In the genomic region with DNA sequence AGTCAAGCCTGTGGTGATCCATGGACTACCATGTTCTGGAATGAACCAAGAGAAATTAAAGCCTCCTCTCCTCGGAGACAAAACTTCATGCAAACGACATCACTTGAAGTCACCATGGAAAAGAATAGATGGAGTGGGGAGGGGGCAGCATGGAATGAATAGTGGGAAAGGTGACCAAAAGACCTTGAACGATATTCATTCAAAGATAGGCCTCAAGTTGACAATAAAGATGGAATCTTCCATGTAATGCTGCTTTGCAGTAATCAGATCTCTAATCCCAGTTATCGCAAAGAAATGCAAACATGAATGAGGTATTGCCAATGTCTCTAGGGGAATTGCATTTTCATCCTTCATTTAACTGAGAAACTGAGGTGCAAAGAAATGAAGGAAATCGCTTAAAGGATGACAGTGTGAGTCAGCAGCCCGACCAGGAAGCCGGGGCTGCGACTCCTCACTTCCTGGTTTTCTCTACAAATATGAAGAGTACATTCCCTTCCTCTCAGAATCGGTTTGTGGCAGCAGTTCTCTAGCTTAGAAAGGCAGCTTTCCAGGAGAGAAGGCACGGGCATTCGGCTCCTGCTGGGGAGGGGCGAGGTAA, we compare ENCODE assay signal across 11 cellular contexts.
A peak's percentile ranks its signal among the peaks of the same experiment; 100 is the strongest.
DNase-seq lines count a peak whose midpoint lies in the region; ATAC-seq and TF ChIP-seq lines count a peak whose summit lies in the region.
"Had no signal": no experiment of that assay in that cellular context is flagged by ENCODE, and none has a peak within 500 bp of the region (broad histone marks: within the 10 kb centered on the region; RNA-seq: fewer than 3 reads in every experiment).

No MANE protein-coding gene starts in this region.

- H3K27ac Mint-ChIP-seq in activated T-helper 17 cell treated with anti-CD3 and anti-CD28 coated beads, Interleukin-2, amount 50 U/mL, for 72 hours: no peak overlapping the region

- H3K27ac ChIP-seq in HEK293 (ENCODE audit: extremely low read depth, low read depth, low read length) (no peak overlapping the region), SU-DHL-6 (ENCODE audit: low read depth, low read length) (no peak overlapping the region), heart left ventricle (peak overlapping the region in 10 of 12 donors; percentile 33 to 84 (median 63)), gastrocnemius medialis (peak overlapping the region; percentile 75 to 88 (median 84)), suprapubic skin (no peak overlapping the region)
- H3K27ac ChIP-seq: KMS-11 had no signal

- no peaks in the 10 kb centered on the region for H3K9me2 ChIP-seq in SU-DHL-6 (replicated peaks; ENCODE audit: insufficient read depth, low read length)

- H3K36me3 ChIP-seq in HEK293 (ENCODE audit: control insufficient read depth in 2 of 2, insufficient read depth in 1 of 2, low read length in 2 of 2): no peaks in the 10 kb centered on the region
- H3K36me3 ChIP-seq in SU-DHL-6 (ENCODE audit: low read length): no peaks in the 10 kb centered on the region
- no peaks in the 10 kb centered on the region for H3K36me3 ChIP-seq in heart left ventricle
- no peaks in the 10 kb centered on the region for H3K36me3 ChIP-seq in gastrocnemius medialis
- no peaks in the 10 kb centered on the region for H3K36me3 ChIP-seq in suprapubic skin

- TF ChIP-seq EP300 in suprapubic skin (IDR thresholded peaks at IDR 0.05): no peak

- in situ Hi-C loops in gastrocnemius medialis (cut with MboI; ENCODE audit: low sequenced_read_pairs in 4 of 4): loop anchor here in 1 of 4 donors (10.0 kb wide), 1 partner anchor 117 kb away; no protein-coding TSS in a partner anchor

- POLR2A ChIA-PET in HEK293 (lab: Yijun Ruan, JAX): no interaction called here

- no peaks in the 10 kb centered on the region for H3K9me3 ChIP-seq in HEK293 (ENCODE audit: control insufficient read depth, insufficient read depth, low read depth, low read length)
- H3K9me3 ChIP-seq in SU-DHL-6 (ENCODE audit: insufficient read depth, low read length): no peaks in the 10 kb centered on the region
- H3K9me3 ChIP-seq in heart left ventricle: peaks cover 0 to 5% (median 0%) of the 10 kb centered on the region in 12 donors
- no peaks in the 10 kb centered on the region for H3K9me3 ChIP-seq in gastrocnemius medialis
- no peaks in the 10 kb centered on the region for H3K9me3 ChIP-seq in suprapubic skin

- DNase-seq in heart left ventricle (peak in 2 of 5 donors; percentile 24 to 69), gastrocnemius medialis (no peak), occipital lobe (lab: John Stamatoyannopoulos, UW) (no peak), suprapubic skin (ENCODE audit: low spot score in 2 of 2) (no peak)
- DNase-seq: stimulated activated CD4-positive, alpha-beta T cell treated with anti-CD3 and anti-CD28 coated beads, Interleukin-12 subunit alpha, Interleukin-12 subunit beta, amount 100 ng/mL, for 4 hours had no signal

- CTCF ChIA-PET in HEK293 (lab: Yijun Ruan, JAX): no interaction called here

- H3K9ac ChIP-seq in SU-DHL-6 (ENCODE audit: low read length): no peak overlapping the region
- H3K9ac ChIP-seq: KMS-11 had no signal

- H3K27me3 ChIP-seq in SU-DHL-6 (ENCODE audit: low read length) (no peaks in the 10 kb centered on the region), heart left ventricle (no peaks in the 10 kb centered on the region), gastrocnemius medialis (no peaks in the 10 kb centered on the region), suprapubic skin (no peaks in the 10 kb centered on the region)

- H3K4me3 ChIP-seq in HEK293 (ENCODE audit: low read depth, low read length) (no peak overlapping the region), SU-DHL-6 (ENCODE audit: insufficient read depth, low read length, poor library complexity, severe bottlenecking) (no peak overlapping the region), heart left ventricle (no peak overlapping the region), gastrocnemius medialis (no peak overlapping the region), suprapubic skin (no peak overlapping the region)

- no peak overlapping the region for H3K4me3 Mint-ChIP-seq in activated T-helper 17 cell treated with anti-CD3 and anti-CD28 coated beads, Interleukin-2, amount 50 U/mL, for 72 hours

- TF ChIP-seq POLR2A in heart left ventricle (IDR thresholded peaks at IDR 0.05) (no peak), gastrocnemius medialis (IDR thresholded peaks at IDR 0.05) (no peak), suprapubic skin (IDR thresholded peaks at IDR 0.05) (no peak)

- intact Hi-C loops in heart left ventricle (cut with DNase I) (loop anchor here in 3 of 10 donors (5.0 to 10.0 kb wide), 5 partner anchors 45 to 573 kb away; no protein-coding TSS in a partner anchor), gastrocnemius medialis (cut with DNase I; ENCODE audit: low total_unique reads) (loop anchor here (5.0 kb wide), 2 partner anchors 45 to 310 kb away; no protein-coding TSS in a partner anchor)

- WGBS in heart left ventricle, 4 donors: 52 to 56% (median 54%) methylated on average over 11 to 12 of the region's 12 CpGs
- 70% methylated on average over 12 of the region's 12 CpGs for WGBS in suprapubic skin

- H3K79me2 ChIP-seq in SU-DHL-6 (ENCODE audit: insufficient read depth, low read length): no peaks in the 10 kb centered on the region

- no peak overlapping the region for H3K4me2 ChIP-seq in SU-DHL-6 (ENCODE audit: low read depth, low read length, poor library complexity, severe bottlenecking)
- H3K4me2 ChIP-seq: KMS-11 had no signal

- H2AFZ ChIP-seq in SU-DHL-6 (ENCODE audit: low read depth, low read length, severe bottlenecking): peak overlapping the region; percentile 17

- H3K27me3 Mint-ChIP-seq in activated T-helper 17 cell treated with anti-CD3 and anti-CD28 coated beads, Interleukin-2, amount 50 U/mL, for 72 hours: peaks cover 5% of the 10 kb centered on the region
- H3K27me3 Mint-ChIP-seq: activated naive CD8-positive, alpha-beta T cell had no signal

- H3K4me1 ChIP-seq in HEK293 (ENCODE audit: control insufficient read depth, insufficient read depth, low read length) (peaks cover 6% of the 10 kb centered on the region; the same call in 1 of the 2 replicates), heart left ventricle (peaks cover 0 to 30% (median 7%) of the 10 kb centered on the region in 12 donors), gastrocnemius medialis (peaks cover 17 to 19% of the 10 kb centered on the region in 2 donors), suprapubic skin (peaks cover 7% of the 10 kb centered on the region)

- peak in 3 of 4 donors; percentile 7 to 29 (median 28) for ATAC-seq in heart left ventricle
- ATAC-seq in gastrocnemius medialis: no peak
- no peak for ATAC-seq in activated T-helper 17 cell treated with anti-CD3 and anti-CD28 coated beads, Interleukin-2, amount 50 U/mL, for 72 hours (replicated peaks)
- no peak for ATAC-seq in HG03108 (IDR thresholded peaks at IDR 0.05; ENCODE audit: unreplicated experiment)

- no peaks in the 10 kb centered on the region for H4K20me1 ChIP-seq in SU-DHL-6 (ENCODE audit: low read depth, low read length)

- TF ChIP-seq CTCF in HEK293 (tag by site-specific recombination; IDR thresholded peaks at IDR 0.05) (no peak), SU-DHL-6 (IDR thresholded peaks at IDR 0.05; ENCODE audit: insufficient read depth, low read length, poor library complexity, severe bottlenecking) (no peak), heart left ventricle (IDR thresholded peaks at IDR 0.05) (no peak), gastrocnemius medialis (IDR thresholded peaks at IDR 0.05 in 4 of 5, conservative IDR thresholded peaks at IDR 0.05 in 1 of 5) (no peak), suprapubic skin (IDR thresholded peaks at IDR 0.05) (no peak)

- H3K9me3 Mint-ChIP-seq in activated T-helper 17 cell treated with anti-CD3 and anti-CD28 coated beads, Interleukin-2, amount 50 U/mL, for 72 hours: peaks cover 3% of the 10 kb centered on the region

- peaks cover 5% of the 10 kb centered on the region for H3K4me1 Mint-ChIP-seq in activated T-helper 17 cell treated with anti-CD3 and anti-CD28 coated beads, Interleukin-2, amount 50 U/mL, for 72 hours

- H3F3A ChIP-seq in SU-DHL-6 (ENCODE audit: insufficient read depth): no peaks in the 10 kb centered on the region

- no peaks in the 10 kb centered on the region for H3K36me3 Mint-ChIP-seq in activated T-helper 17 cell treated with anti-CD3 and anti-CD28 coated beads, Interleukin-2, amount 50 U/mL, for 72 hours (ENCODE audit: low read depth)

TF ChIP-seq in HEK293, 187 proteins besides CTCF, POLR2A, EP300 and RAD21 (continues in another document):
- TF ChIP-seq, protein P1, sequence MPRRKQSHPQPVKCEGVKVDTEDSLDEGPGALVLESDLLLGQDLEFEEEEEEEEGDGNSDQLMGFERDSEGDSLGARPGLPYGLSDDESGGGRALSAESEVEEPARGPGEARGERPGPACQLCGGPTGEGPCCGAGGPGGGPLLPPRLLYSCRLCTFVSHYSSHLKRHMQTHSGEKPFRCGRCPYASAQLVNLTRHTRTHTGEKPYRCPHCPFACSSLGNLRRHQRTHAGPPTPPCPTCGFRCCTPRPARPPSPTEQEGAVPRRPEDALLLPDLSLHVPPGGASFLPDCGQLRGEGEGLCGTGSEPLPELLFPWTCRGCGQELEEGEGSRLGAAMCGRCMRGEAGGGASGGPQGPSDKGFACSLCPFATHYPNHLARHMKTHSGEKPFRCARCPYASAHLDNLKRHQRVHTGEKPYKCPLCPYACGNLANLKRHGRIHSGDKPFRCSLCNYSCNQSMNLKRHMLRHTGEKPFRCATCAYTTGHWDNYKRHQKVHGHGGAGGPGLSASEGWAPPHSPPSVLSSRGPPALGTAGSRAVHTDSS (tag by site-specific recombination; IDR thresholded peaks at IDR 0.05): no peak

Comparison
In these comparisons a context has a peak if more than half of its experiments do, and no peak if none do; other contexts are left out.
1. H3K27ac ChIP-seq: peak in heart left ventricle (10 of 12) and gastrocnemius medialis (4 of 4); none in HEK293 (single experiment), SU-DHL-6 (single experiment) and suprapubic skin (single experiment).
2. ATAC-seq: peak in heart left ventricle (3 of 4); none in gastrocnemius medialis (0 of 2), activated T-helper 17 cell treated with anti-CD3 and anti-CD28 coated beads, Interleukin-2, amount 50 U/mL, for 72 hours (single experiment) and HG03108 (single experiment).